ENCODE assay signal across 3 cellular contexts in the genomic region with DNA sequence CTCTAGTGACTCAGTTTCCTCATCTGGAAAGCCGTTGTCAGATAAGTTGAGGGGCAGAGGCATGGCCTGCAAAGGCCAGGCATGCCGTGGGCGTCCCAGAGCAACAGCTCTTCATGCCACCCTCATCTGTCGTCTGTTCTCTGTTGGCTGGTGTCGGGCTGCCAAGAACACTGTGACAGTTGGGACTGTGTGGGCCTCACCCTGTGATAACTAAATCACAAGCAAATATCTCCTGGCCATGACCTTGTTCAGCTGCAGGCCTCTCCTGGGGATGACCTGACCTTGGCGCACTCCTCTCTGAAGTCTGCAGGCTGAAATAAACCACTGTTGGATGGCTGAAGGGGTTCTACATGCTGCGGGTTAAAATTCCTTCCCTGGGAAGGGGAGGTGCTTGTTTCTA.
A peak's percentile ranks its signal among the peaks of the same experiment; 100 is the strongest.
TF ChIP-seq lines count a peak whose summit lies in the region.

No MANE protein-coding gene starts in this region.

TF ChIP-seq in GM12891, 5 proteins besides CTCF, POLR2A, EP300 and RAD21 (continued from another document):
- no peak for TF ChIP-seq PAX5 (IDR thresholded peaks at IDR 0.05; ENCODE audit: insufficient read depth, low read length, severe bottlenecking)
- TF ChIP-seq TAF1 (IDR thresholded peaks at IDR 0.05; ENCODE audit: low read depth, low read length), result no peak
- TF ChIP-seq SPI1 (IDR thresholded peaks at IDR 0.05; ENCODE audit: low read depth, low read length), result no peak
TF ChIP-seq in GM12891: peak in this region for 0.

TF ChIP-seq in IMR-90, 13 proteins besides CTCF, POLR2A, EP300 and RAD21 (continued from another document):
- TF ChIP-seq MXI1 (IDR thresholded peaks at IDR 0.05; ENCODE audit: borderline replicate concordance, low read depth, low read length) (no peak), CEBPB (IDR thresholded peaks at IDR 0.05; ENCODE audit: low read depth, low read length) (no peak), RFX5 (IDR thresholded peaks at IDR 0.05; ENCODE audit: low read depth, low read length) (no peak), FOS (IDR thresholded peaks at IDR 0.05; ENCODE audit: low read depth, low read length) (no peak), NFE2L2 (IDR thresholded peaks at IDR 0.05; ENCODE audit: low read depth, low read length) (no peak), SMC3 (IDR thresholded peaks at IDR 0.05; ENCODE audit: low read depth, low read length) (no peak), MAZ (IDR thresholded peaks at IDR 0.05; ENCODE audit: borderline replicate concordance, low read depth, low read length) (no peak), RCOR1 (IDR thresholded peaks at IDR 0.05; ENCODE audit: insufficient replicate concordance, low read length) (no peak), BHLHE40 (IDR thresholded peaks at IDR 0.05; ENCODE audit: low read depth, low read length) (no peak)
- TF ChIP-seq, protein P1, sequence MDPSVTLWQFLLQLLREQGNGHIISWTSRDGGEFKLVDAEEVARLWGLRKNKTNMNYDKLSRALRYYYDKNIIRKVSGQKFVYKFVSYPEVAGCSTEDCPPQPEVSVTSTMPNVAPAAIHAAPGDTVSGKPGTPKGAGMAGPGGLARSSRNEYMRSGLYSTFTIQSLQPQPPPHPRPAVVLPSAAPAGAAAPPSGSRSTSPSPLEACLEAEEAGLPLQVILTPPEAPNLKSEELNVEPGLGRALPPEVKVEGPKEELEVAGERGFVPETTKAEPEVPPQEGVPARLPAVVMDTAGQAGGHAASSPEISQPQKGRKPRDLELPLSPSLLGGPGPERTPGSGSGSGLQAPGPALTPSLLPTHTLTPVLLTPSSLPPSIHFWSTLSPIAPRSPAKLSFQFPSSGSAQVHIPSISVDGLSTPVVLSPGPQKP (IDR thresholded peaks at IDR 0.05; ENCODE audit: borderline replicate concordance, low read depth, low read length), result no peak
- TF ChIP-seq, protein P2, sequence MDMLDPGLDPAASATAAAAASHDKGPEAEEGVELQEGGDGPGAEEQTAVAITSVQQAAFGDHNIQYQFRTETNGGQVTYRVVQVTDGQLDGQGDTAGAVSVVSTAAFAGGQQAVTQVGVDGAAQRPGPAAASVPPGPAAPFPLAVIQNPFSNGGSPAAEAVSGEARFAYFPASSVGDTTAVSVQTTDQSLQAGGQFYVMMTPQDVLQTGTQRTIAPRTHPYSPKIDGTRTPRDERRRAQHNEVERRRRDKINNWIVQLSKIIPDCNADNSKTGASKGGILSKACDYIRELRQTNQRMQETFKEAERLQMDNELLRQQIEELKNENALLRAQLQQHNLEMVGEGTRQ (IDR thresholded peaks at IDR 0.05; ENCODE audit: low read depth, low read length), result no peak
TF ChIP-seq in IMR-90: peak in this region for 0.

TF ChIP-seq in HepG2, 621 proteins besides CTCF, POLR2A, EP300 and RAD21 (continued from another document and continues in another):
- TF ChIP-seq HDAC2 (CRISPR knock-in tag; IDR thresholded peaks at IDR 0.05) (peak; percentile 67), NONO (IDR thresholded peaks at IDR 0.05) (no peak), NONO (CRISPR knock-in tag; conservative IDR thresholded peaks at IDR 0.05) (0 out of 2 replicates have a peak, but pooled peaks have one; percentile 25), BCL6 (CRISPR knock-in tag; IDR thresholded peaks at IDR 0.05) (peak; percentile 87), FOXO1 (CRISPR knock-in tag; IDR thresholded peaks at IDR 0.05) (peak; percentile 48; the same call in 1 of the 2 replicates), RXRB (CRISPR knock-in tag; IDR thresholded peaks at IDR 0.05; ENCODE audit: borderline replicate concordance) (peak; percentile 83), SMARCC2 (IDR thresholded peaks at IDR 0.05) (no peak), MEF2D (CRISPR knock-in tag; IDR thresholded peaks at IDR 0.05) (peak; percentile 57; the same call in 1 of the 2 replicates), HMG20A (CRISPR knock-in tag; IDR thresholded peaks at IDR 0.05; ENCODE audit: borderline replicate concordance) (peak; percentile 40; the same call in 1 of the 2 replicates), ZMYM4 (CRISPR knock-in tag; IDR thresholded peaks at IDR 0.05) (0 out of 2 replicates have a peak, but pooled peaks have one; percentile 35), NCOA2 (CRISPR knock-in tag; IDR thresholded peaks at IDR 0.05) (peak; percentile 81), ZNF772 (CRISPR knock-in tag; IDR thresholded peaks at IDR 0.05) (0 out of 2 replicates have a peak, but pooled peaks have one; percentile 30), SAP130 (CRISPR knock-in tag; IDR thresholded peaks at IDR 0.05; ENCODE audit: low read depth) (peak; percentile 43; the same call in 1 of the 2 replicates), NR2F6 (IDR thresholded peaks at IDR 0.05) (peak; percentile 76), NR2F6 (CRISPR knock-in tag; IDR thresholded peaks at IDR 0.05) (peak; percentile 87), ARNT2 (CRISPR knock-in tag; IDR thresholded peaks at IDR 0.05; ENCODE audit: low read depth) (no peak), ZNF766 (CRISPR knock-in tag; IDR thresholded peaks at IDR 0.05; ENCODE audit: borderline replicate concordance) (peak; percentile 96; the same call in 1 of the 2 replicates), SOX13 (IDR thresholded peaks at IDR 0.05) (no peak), SOX13 (CRISPR knock-in tag; conservative IDR thresholded peaks at IDR 0.05 in 1 of 2, IDR thresholded peaks at IDR 0.05 in 1 of 2) (peak in 1 of 2 experiments; percentile 42; a peak in 1 of 4 replicates), HMG20B (CRISPR knock-in tag; conservative IDR thresholded peaks at IDR 0.05) (0 out of 2 replicates have a peak, but pooled peaks have one; percentile 34), TEAD3 (CRISPR knock-in tag; optimal IDR thresholded peaks at IDR 0.05; ENCODE audit: borderline replicate concordance) (peak; percentile 39), NR2F1 (CRISPR knock-in tag; IDR thresholded peaks at IDR 0.05) (peak; percentile 67 to 68; a peak in 2 of 4 replicates), FOSL2 (CRISPR knock-in tag; IDR thresholded peaks at IDR 0.05) (0 out of 2 replicates have a peak, but pooled peaks have one; percentile 17), HNF4A (CRISPR knock-in tag; IDR thresholded peaks at IDR 0.05) (peak; percentile 47), SKI (IDR thresholded peaks at IDR 0.05; ENCODE audit: partially characterized antibody) (peak; percentile 77), ZKSCAN8 (CRISPR knock-in tag; IDR thresholded peaks at IDR 0.05; ENCODE audit: borderline replicate concordance) (0 out of 2 replicates have a peak, but pooled peaks have one; percentile 23), ZNF878 (CRISPR knock-in tag; IDR thresholded peaks at IDR 0.05) (no peak), ZKSCAN5 (CRISPR knock-in tag; IDR thresholded peaks at IDR 0.05) (no peak), TCF7 (IDR thresholded peaks at IDR 0.05; ENCODE audit: low read depth) (peak; percentile 49; the same call in 1 of the 2 replicates)
- TF ChIP-seq, protein P3, sequence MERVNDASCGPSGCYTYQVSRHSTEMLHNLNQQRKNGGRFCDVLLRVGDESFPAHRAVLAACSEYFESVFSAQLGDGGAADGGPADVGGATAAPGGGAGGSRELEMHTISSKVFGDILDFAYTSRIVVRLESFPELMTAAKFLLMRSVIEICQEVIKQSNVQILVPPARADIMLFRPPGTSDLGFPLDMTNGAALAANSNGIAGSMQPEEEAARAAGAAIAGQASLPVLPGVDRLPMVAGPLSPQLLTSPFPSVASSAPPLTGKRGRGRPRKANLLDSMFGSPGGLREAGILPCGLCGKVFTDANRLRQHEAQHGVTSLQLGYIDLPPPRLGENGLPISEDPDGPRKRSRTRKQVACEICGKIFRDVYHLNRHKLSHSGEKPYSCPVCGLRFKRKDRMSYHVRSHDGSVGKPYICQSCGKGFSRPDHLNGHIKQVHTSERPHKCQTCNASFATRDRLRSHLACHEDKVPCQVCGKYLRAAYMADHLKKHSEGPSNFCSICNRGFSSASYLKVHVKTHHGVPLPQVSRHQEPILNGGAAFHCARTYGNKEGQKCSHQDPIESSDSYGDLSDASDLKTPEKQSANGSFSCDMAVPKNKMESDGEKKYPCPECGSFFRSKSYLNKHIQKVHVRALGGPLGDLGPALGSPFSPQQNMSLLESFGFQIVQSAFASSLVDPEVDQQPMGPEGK (CRISPR knock-in tag; IDR thresholded peaks at IDR 0.05), result 0 out of 2 replicates have a peak, but pooled peaks have one; percentile 26
- TF ChIP-seq, protein P4, sequence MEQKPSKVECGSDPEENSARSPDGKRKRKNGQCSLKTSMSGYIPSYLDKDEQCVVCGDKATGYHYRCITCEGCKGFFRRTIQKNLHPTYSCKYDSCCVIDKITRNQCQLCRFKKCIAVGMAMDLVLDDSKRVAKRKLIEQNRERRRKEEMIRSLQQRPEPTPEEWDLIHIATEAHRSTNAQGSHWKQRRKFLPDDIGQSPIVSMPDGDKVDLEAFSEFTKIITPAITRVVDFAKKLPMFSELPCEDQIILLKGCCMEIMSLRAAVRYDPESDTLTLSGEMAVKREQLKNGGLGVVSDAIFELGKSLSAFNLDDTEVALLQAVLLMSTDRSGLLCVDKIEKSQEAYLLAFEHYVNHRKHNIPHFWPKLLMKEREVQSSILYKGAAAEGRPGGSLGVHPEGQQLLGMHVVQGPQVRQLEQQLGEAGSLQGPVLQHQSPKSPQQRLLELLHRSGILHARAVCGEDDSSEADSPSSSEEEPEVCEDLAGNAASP (CRISPR knock-in tag; IDR thresholded peaks at IDR 0.05; ENCODE audit: borderline replicate concordance), result peak; percentile 83; the same call in 1 of the 2 replicates
- TF ChIP-seq, protein P5, sequence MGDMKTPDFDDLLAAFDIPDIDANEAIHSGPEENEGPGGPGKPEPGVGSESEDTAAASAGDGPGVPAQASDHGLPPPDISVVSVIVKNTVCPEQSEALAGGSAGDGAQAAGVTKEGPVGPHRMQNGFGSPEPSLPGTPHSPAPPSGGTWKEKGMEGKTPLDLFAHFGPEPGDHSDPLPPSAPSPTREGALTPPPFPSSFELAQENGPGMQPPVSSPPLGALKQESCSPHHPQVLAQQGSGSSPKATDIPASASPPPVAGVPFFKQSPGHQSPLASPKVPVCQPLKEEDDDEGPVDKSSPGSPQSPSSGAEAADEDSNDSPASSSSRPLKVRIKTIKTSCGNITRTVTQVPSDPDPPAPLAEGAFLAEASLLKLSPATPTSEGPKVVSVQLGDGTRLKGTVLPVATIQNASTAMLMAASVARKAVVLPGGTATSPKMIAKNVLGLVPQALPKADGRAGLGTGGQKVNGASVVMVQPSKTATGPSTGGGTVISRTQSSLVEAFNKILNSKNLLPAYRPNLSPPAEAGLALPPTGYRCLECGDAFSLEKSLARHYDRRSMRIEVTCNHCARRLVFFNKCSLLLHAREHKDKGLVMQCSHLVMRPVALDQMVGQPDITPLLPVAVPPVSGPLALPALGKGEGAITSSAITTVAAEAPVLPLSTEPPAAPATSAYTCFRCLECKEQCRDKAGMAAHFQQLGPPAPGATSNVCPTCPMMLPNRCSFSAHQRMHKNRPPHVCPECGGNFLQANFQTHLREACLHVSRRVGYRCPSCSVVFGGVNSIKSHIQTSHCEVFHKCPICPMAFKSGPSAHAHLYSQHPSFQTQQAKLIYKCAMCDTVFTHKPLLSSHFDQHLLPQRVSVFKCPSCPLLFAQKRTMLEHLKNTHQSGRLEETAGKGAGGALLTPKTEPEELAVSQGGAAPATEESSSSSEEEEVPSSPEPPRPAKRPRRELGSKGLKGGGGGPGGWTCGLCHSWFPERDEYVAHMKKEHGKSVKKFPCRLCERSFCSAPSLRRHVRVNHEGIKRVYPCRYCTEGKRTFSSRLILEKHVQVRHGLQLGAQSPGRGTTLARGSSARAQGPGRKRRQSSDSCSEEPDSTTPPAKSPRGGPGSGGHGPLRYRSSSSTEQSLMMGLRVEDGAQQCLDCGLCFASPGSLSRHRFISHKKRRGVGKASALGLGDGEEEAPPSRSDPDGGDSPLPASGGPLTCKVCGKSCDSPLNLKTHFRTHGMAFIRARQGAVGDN (CRISPR knock-in tag; IDR thresholded peaks at IDR 0.05), result peak; percentile 35
- TF ChIP-seq, protein P6, sequence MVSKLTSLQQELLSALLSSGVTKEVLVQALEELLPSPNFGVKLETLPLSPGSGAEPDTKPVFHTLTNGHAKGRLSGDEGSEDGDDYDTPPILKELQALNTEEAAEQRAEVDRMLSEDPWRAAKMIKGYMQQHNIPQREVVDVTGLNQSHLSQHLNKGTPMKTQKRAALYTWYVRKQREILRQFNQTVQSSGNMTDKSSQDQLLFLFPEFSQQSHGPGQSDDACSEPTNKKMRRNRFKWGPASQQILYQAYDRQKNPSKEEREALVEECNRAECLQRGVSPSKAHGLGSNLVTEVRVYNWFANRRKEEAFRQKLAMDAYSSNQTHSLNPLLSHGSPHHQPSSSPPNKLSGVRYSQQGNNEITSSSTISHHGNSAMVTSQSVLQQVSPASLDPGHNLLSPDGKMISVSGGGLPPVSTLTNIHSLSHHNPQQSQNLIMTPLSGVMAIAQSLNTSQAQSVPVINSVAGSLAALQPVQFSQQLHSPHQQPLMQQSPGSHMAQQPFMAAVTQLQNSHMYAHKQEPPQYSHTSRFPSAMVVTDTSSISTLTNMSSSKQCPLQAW (CRISPR knock-in tag; IDR thresholded peaks at IDR 0.05), result 0 out of 2 replicates have a peak, but pooled peaks have one; percentile 26
- TF ChIP-seq, protein P7, sequence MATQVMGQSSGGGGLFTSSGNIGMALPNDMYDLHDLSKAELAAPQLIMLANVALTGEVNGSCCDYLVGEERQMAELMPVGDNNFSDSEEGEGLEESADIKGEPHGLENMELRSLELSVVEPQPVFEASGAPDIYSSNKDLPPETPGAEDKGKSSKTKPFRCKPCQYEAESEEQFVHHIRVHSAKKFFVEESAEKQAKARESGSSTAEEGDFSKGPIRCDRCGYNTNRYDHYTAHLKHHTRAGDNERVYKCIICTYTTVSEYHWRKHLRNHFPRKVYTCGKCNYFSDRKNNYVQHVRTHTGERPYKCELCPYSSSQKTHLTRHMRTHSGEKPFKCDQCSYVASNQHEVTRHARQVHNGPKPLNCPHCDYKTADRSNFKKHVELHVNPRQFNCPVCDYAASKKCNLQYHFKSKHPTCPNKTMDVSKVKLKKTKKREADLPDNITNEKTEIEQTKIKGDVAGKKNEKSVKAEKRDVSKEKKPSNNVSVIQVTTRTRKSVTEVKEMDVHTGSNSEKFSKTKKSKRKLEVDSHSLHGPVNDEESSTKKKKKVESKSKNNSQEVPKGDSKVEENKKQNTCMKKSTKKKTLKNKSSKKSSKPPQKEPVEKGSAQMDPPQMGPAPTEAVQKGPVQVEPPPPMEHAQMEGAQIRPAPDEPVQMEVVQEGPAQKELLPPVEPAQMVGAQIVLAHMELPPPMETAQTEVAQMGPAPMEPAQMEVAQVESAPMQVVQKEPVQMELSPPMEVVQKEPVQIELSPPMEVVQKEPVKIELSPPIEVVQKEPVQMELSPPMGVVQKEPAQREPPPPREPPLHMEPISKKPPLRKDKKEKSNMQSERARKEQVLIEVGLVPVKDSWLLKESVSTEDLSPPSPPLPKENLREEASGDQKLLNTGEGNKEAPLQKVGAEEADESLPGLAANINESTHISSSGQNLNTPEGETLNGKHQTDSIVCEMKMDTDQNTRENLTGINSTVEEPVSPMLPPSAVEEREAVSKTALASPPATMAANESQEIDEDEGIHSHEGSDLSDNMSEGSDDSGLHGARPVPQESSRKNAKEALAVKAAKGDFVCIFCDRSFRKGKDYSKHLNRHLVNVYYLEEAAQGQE (IDR thresholded peaks at IDR 0.05; ENCODE audit: borderline replicate concordance in 1 of 2, low read depth in 1 of 2, low read length in 2 of 2), result peak in 1 of 2 experiments; percentile 13; a peak in 1 of 4 replicates
- TF ChIP-seq, protein P8, sequence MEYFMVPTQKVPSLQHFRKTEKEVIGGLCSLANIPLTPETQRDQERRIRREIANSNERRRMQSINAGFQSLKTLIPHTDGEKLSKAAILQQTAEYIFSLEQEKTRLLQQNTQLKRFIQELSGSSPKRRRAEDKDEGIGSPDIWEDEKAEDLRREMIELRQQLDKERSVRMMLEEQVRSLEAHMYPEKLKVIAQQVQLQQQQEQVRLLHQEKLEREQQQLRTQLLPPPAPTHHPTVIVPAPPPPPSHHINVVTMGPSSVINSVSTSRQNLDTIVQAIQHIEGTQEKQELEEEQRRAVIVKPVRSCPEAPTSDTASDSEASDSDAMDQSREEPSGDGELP (IDR thresholded peaks at IDR 0.05; ENCODE audit: borderline replicate concordance, low read depth), result peak; percentile 60; the same call in 1 of the 2 replicates
- TF ChIP-seq, protein P9, sequence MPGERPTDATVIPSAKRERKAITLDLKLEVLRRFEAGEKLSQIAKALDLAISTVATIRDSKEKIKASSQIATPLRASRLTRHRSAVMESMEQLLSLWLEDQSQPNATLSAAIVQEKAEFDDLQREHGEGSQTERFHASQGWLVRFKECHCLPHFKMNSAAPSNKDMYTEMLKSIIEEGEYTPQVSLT (CRISPR knock-in tag; IDR thresholded peaks at IDR 0.05; ENCODE audit: borderline replicate concordance, low read depth), result no peak
